ENCODE assay signal across 1 cellular context in genomic region chr10:99540339-99540672, GRCh38.
TF ChIP-seq lines count a peak whose summit lies in the region.

No MANE protein-coding gene starts in this region.

TF ChIP-seq in neural cell, 6 proteins besides CTCF, POLR2A, EP300 and RAD21 (continued from another document):
- TF ChIP-seq REST (IDR thresholded peaks at IDR 0.05; ENCODE audit: borderline replicate concordance) (no peak), SMC3 (conservative IDR thresholded peaks at IDR 0.05; ENCODE audit: poor library complexity) (no peak), EZH2 (IDR thresholded peaks at IDR 0.05; ENCODE audit: borderline replicate concordance, insufficient read depth, low read length, poor library complexity, severe bottlenecking) (no peak)
